In the genomic region with DNA sequence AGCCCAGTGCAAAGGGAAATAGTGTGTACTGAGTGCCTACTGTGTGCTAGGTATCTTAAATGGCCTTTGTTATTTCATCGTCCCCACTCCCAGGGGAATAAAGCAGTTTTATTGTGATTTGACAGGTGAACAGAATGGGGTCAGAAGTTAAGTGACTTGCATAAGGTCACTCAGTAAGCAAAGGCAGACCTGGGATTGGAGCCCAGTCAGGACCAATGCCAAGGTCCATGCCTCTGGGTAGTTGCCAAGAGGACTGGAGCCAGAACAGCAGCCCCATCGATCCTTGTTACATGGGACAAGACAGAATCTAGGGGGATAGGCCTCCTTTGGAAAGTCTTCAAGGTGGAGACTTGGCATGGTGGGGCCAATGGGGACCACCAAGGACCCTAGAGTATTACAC, we compare ENCODE assay signal across 22 cellular contexts.
"Had no signal": no experiment of that assay in that cellular context is flagged by ENCODE, and none has a peak within 500 bp of the region (broad histone marks: within the 10 kb centered on the region; RNA-seq: fewer than 3 reads in every experiment).

No MANE protein-coding gene starts in this region.

- H3K4me3 ChIP-seq: colonic mucosa, dorsolateral prefrontal cortex, gastroesophageal sphincter, heart right ventricle, tibial artery had no signal

- DNase-seq: activated CD4-positive, alpha-beta T cell treated with anti-CD3 and anti-CD28 coated beads, Interleukin-2, amount 10 ng/mL, durations not matched to agents 24 days and 14 days; activated CD8-positive, alpha-beta memory T cell treated with anti-CD3 and anti-CD28 coated beads, Interleukin-2, amount 10 ng/mL, durations not matched to agents 7 days and 5 days; activated CD8-positive, alpha-beta T cell treated with anti-CD3 and anti-CD28 coated beads for 36 hours; activated effector memory CD4-positive, alpha-beta T cell treated with anti-CD3 and anti-CD28 coated beads, Interleukin-2, amount 50 U/mL, for 16 hours; activated naive CD4-positive, alpha-beta T cell treated with anti-CD3 and anti-CD28 coated beads, Interleukin-2, amount 50 U/mL, for 16 hours; activated naive CD8-positive, alpha-beta T cell treated with anti-CD3 and anti-CD28 coated beads, Interleukin-2, amount 50 U/mL, for 24 hours; activated T-cell treated with anti-CD3 and anti-CD28 coated beads for 4 hours; brain microvascular endothelial cell; colonic mucosa; effector memory CD8-positive, alpha-beta T cell; islet precursor cell; left colon; nephron progenitor cell; stimulated activated CD4-positive, alpha-beta T cell treated with anti-CD3 and anti-CD28 coated beads, Interleukin-4, amount 100 ng/mL, for 4 hours; stimulated activated naive CD8-positive, alpha-beta T cell treated with anti-CD3 and anti-CD28 coated beads, Interleukin-15, Interleukin-2, amounts not matched to agents 100 U/mL and 50 U/mL, for 24 hours; tibial artery had no signal

- ATAC-seq: activated CD4-positive, CD25-positive, alpha-beta regulatory T cell treated with anti-CD3 and anti-CD28 coated beads, Interleukin-2, amount 50 U/mL, for 24 hours; activated CD8-positive, alpha-beta memory T cell treated with anti-CD3 and anti-CD28 coated beads, Interleukin-2, amount 10 ng/mL, durations not matched to agents 7 days and 5 days; activated CD8-positive, alpha-beta T cell treated with anti-CD3 and anti-CD28 coated beads for 36 hours; activated naive CD8-positive, alpha-beta T cell treated with anti-CD3 and anti-CD28 coated beads, Interleukin-2, amount 50 U/mL, for 24 hours; effector memory CD8-positive, alpha-beta T cell; esophagus mucosa; gastroesophageal sphincter; left colon; SK-N-SH treated with all-trans-retinoic acid at 6 μM for 48 hours; stimulated activated naive CD8-positive, alpha-beta T cell treated with anti-CD3 and anti-CD28 coated beads, Interleukin-15, Interleukin-2, amounts not matched to agents 100 U/mL and 50 U/mL, for 24 hours had no signal
